In the genomic region with DNA sequence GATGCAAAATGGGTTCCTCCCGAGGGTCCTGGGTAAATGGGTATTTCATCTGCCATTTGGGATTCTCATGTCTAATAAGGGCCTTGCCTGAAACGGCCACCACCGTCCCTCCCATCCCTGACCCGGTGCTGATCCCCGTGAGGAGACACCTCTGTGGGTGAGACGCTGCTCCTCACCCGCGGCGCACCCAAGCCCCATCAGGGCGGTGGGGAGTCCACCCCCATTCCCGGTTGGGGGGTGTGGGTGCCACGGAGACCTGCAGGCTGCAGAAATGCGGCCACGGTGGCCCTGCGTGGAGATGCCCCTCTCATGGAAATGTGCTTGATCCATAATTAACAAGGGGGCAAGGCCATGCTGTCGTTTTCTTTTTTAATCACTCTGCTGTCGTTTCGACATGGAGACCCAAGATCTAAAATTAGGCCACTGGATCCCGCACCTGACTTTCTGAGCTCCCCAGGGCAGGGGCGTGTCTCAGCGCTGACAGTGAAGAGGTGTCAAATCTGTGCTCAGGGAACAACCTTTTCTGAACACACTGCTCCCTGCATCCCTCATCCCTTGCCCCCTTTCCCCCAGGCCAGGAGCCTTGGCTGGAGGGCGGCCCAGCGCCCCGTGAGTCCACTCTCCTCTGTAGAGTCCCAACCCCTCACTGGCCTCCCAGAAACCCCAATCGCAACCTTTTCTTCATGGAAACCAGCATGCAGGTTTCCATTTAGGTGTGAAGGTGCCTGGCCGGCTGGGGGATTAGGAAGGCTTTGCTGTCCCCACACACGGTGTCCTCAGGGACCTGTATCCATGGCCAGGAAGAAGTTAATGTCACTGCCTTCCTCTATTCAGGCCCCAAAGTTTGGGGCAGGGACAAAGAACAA, we compare ENCODE assay signal across 25 cellular contexts.
"Had no signal": no experiment of that assay in that cellular context is flagged by ENCODE, and none has a peak within 500 bp of the region (broad histone marks: within the 10 kb centered on the region; RNA-seq: fewer than 3 reads in every experiment).

No MANE protein-coding gene starts in this region.

- H3K4me1 ChIP-seq: pancreas had no signal

- ATAC-seq: natural killer cell treated with Interleukin-12 subunit alpha and Interleukin-12 subunit beta and Interleukin-15 and Interleukin-18, amount 100 ng/mL, for 72 hours; pancreas; sciatic nerve had no signal

- FAIRE-seq: astrocyte, endometrium, pancreas had no signal

- H3K36me3 Mint-ChIP-seq: activated naive CD8-positive, alpha-beta T cell treated with anti-CD3 and anti-CD28 coated beads for 36 hours; immature natural killer cell; natural killer cell treated with Interleukin-12 subunit alpha and Interleukin-12 subunit beta and Interleukin-15 and Interleukin-18, amount 100 ng/mL, for 72 hours; type B pancreatic cell had no signal

- H3K9me3 ChIP-seq: pancreas, thoracic aorta had no signal

- H3K4me3 ChIP-seq: hepatocyte, pancreas, smooth muscle cell, thoracic aorta had no signal

- H3K9me3 Mint-ChIP-seq: activated B cell treated with CpG ODN at 0.5 μM for 24 hours; activated naive CD8-positive, alpha-beta T cell treated with anti-CD3 and anti-CD28 coated beads for 36 hours; dendritic cell treated with granulocyte-macrophage colony-stimulating factor and Interleukin-4, amounts not matched to agents 40 ng/mL and 50 ng/mL, for 4 days; immature natural killer cell; natural killer cell treated with Interleukin-12 subunit alpha and Interleukin-12 subunit beta and Interleukin-15 and Interleukin-18, amount 100 ng/mL, for 72 hours; type B pancreatic cell had no signal

- H3K27me3 Mint-ChIP-seq: activated B cell treated with CpG ODN at 0.5 μM for 24 hours; activated naive CD8-positive, alpha-beta T cell treated with anti-CD3 and anti-CD28 coated beads for 36 hours; dendritic cell treated with granulocyte-macrophage colony-stimulating factor and Interleukin-4, amounts not matched to agents 40 ng/mL and 50 ng/mL, for 4 days; natural killer cell treated with Interleukin-12 subunit alpha and Interleukin-12 subunit beta and Interleukin-15 and Interleukin-18, amount 100 ng/mL, for 72 hours; type B pancreatic cell had no signal

- H3K4me1 Mint-ChIP-seq: activated naive CD8-positive, alpha-beta T cell treated with anti-CD3 and anti-CD28 coated beads for 36 hours; immature natural killer cell had no signal

- H3K36me3 ChIP-seq: pancreas, thoracic aorta had no signal

- H3K4me3 Mint-ChIP-seq: activated B cell treated with CpG ODN at 0.5 μM for 24 hours; activated naive CD8-positive, alpha-beta T cell treated with anti-CD3 and anti-CD28 coated beads for 36 hours; dendritic cell treated with granulocyte-macrophage colony-stimulating factor and Interleukin-4, amounts not matched to agents 40 ng/mL and 50 ng/mL, for 4 days; immature natural killer cell; natural killer cell treated with Interleukin-12 subunit alpha and Interleukin-12 subunit beta and Interleukin-15 and Interleukin-18, amount 100 ng/mL, for 72 hours had no signal

- H3K27ac Mint-ChIP-seq: activated B cell treated with CpG ODN at 0.5 μM for 24 hours; activated naive CD8-positive, alpha-beta T cell treated with anti-CD3 and anti-CD28 coated beads for 36 hours; dendritic cell treated with granulocyte-macrophage colony-stimulating factor and Interleukin-4, amounts not matched to agents 40 ng/mL and 50 ng/mL, for 4 days; immature natural killer cell; natural killer cell treated with Interleukin-12 subunit alpha and Interleukin-12 subunit beta and Interleukin-15 and Interleukin-18, amount 100 ng/mL, for 72 hours had no signal

- H3K27me3 ChIP-seq: hepatocyte, pancreas had no signal

- DNase-seq: activated B cell treated with CpG ODN at 0.5 μM for 24 hours; activated CD4-positive, alpha-beta T cell treated with anti-CD3 and anti-CD28 coated beads for 4 hours; activated CD4-positive, alpha-beta T cell treated with anti-CD3 and anti-CD28 coated beads, Interleukin-2, amount 50 U/mL, for 48 hours; activated CD8-positive, alpha-beta memory T cell treated with anti-CD3 and anti-CD28 coated beads, Interleukin-2, amount 50 U/mL, for 48 hours; activated naive CD4-positive, alpha-beta T cell treated with Interleukin-2 at 50 U/mL for 16 hours; activated naive CD8-positive, alpha-beta T cell treated with anti-CD3 and anti-CD28 coated beads for 36 hours; activated T-cell treated with anti-CD3 and anti-CD28 coated beads, Interleukin-2, amount 50 U/mL, for 48 hours; effector CD4-positive, alpha-beta T cell; immature natural killer cell; kidney glomerular epithelial cell; midbrain; stimulated activated CD4-positive, alpha-beta T cell treated with anti-CD3 and anti-CD28 coated beads, Interleukin-15, amount 100 ng/mL, for 24 hours; stimulated activated CD8-positive, alpha-beta memory T cell treated with anti-CD3 and anti-CD28 coated beads, Interleukin-4, amount 100 ng/mL, for 48 hours; stimulated activated naive CD4-positive, alpha-beta T cell; T1000 had no signal

- H3K27ac ChIP-seq: pancreas, thoracic aorta had no signal
